1 cellular context compared by ENCODE assay signal in genomic region chr16:12500771-12501170, GRCh38.
TF ChIP-seq lines count a peak whose summit lies in the region.

No MANE protein-coding gene starts in this region.

TF ChIP-seq in GM23338, 12 proteins besides CTCF, POLR2A, EP300 and RAD21 (continued from another document):
- TF ChIP-seq ZNF462 (CRISPR knock-in tag; IDR thresholded peaks at IDR 0.05), result no peak
- no peak for TF ChIP-seq POLR2AphosphoS5 (IDR thresholded peaks at IDR 0.05; ENCODE audit: low read depth)
- TF ChIP-seq NANOG (IDR thresholded peaks at IDR 0.05; ENCODE audit: borderline replicate concordance), result no peak
- TF ChIP-seq REST (IDR thresholded peaks at IDR 0.05; ENCODE audit: unreplicated experiment), result no peak
- no peak for TF ChIP-seq JUNB (IDR thresholded peaks at IDR 0.05; ENCODE audit: unreplicated experiment)
- no peak for TF ChIP-seq EZH2phosphoT487 (IDR thresholded peaks at IDR 0.05; ENCODE audit: unreplicated experiment)
- TF ChIP-seq ZNF114 (CRISPR knock-in tag; IDR thresholded peaks at IDR 0.05), result no peak
- TF ChIP-seq, protein P1, sequence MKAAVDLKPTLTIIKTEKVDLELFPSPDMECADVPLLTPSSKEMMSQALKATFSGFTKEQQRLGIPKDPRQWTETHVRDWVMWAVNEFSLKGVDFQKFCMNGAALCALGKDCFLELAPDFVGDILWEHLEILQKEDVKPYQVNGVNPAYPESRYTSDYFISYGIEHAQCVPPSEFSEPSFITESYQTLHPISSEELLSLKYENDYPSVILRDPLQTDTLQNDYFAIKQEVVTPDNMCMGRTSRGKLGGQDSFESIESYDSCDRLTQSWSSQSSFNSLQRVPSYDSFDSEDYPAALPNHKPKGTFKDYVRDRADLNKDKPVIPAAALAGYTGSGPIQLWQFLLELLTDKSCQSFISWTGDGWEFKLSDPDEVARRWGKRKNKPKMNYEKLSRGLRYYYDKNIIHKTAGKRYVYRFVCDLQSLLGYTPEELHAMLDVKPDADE (IDR thresholded peaks at IDR 0.05), result no peak
- TF ChIP-seq ZNF331 (CRISPR knock-in tag; IDR thresholded peaks at IDR 0.05; ENCODE audit: low read depth), result no peak
- no peak for TF ChIP-seq EZH2 (IDR thresholded peaks at IDR 0.05; ENCODE audit: low read depth, unreplicated experiment)
